Comparison of ENCODE assay signal across 8 cellular contexts in genomic region chrX:154021131-154021611, GRCh38. TPM values are rescaled to one million over a fixed set of nuclear protein-coding genes. Genes with fewer than 3 reads are reported as not detected.
A peak's percentile ranks its signal among the peaks of the same experiment; 100 is the strongest.
DNase-seq lines count a peak whose midpoint lies in the region; ATAC-seq and TF ChIP-seq lines count a peak whose summit lies in the region.

No MANE protein-coding gene starts in this region.

- H3K27ac ChIP-seq in VCaP (peak overlapping the region; percentile 91), upper lobe of left lung (peak overlapping the region; percentile 85 to 95 (median 91))

- peak in 1 of 4 donors; percentile 15 for TF ChIP-seq POLR2A in upper lobe of left lung (IDR thresholded peaks at IDR 0.05)

- DNase-seq in stimulated activated CD4-positive, alpha-beta T cell treated with anti-CD3 and anti-CD28 coated beads, Interleukin-15, amount 100 ng/mL, for 24 hours: peak; percentile 46
- DNase-seq in stimulated activated CD4-positive, alpha-beta T cell treated with anti-CD3 and anti-CD28 coated beads, Interleukin-4, amount 100 ng/mL, for 4 hours: no peak
- peak; percentile 74 to 84 for DNase-seq in foreskin fibroblast
- no peak for DNase-seq in upper lobe of left lung
- DNase-seq in stimulated activated naive CD4-positive, alpha-beta T cell (lab: John Stamatoyannopoulos, UW): no peak
- no peak for DNase-seq in NCI-H526 treated with DMSO at 0.1 percent for 48 hours (lab: John Stamatoyannopoulos, UW)

- TF ChIP-seq EP300 in upper lobe of left lung (IDR thresholded peaks at IDR 0.05): no peak

- TF ChIP-seq CTCF in VCaP (conservative IDR thresholded peaks at IDR 0.05) (no peak), foreskin fibroblast (IDR thresholded peaks at IDR 0.05; ENCODE audit: low read depth, low read length) (no peak), upper lobe of left lung (IDR thresholded peaks at IDR 0.05) (no peak)

- 74 to 75% methylated on average over 1 to 11 of the region's 11 CpGs for WGBS in upper lobe of left lung, 2 donors

- no peaks in the 10 kb centered on the region for H3K27me3 ChIP-seq in upper lobe of left lung

- peaks cover 0 to 18% (median 2%) of the 10 kb centered on the region in 4 donors for H3K36me3 ChIP-seq in upper lobe of left lung

- H3K4me3 ChIP-seq in foreskin fibroblast (ENCODE audit: low read depth in 1 of 2, low read length in 2 of 2) (no peak overlapping the region), upper lobe of left lung (no peak overlapping the region)

- no peaks in the 10 kb centered on the region for H3K9me3 ChIP-seq in upper lobe of left lung

- peak in 1 of 2 donors; percentile 22 for ATAC-seq in upper lobe of left lung (ENCODE audit: low FRiP score in 2 of 2)
- ATAC-seq in GM19463 (IDR thresholded peaks at IDR 0.05; ENCODE audit: unreplicated experiment): no peak

- H3K4me1 ChIP-seq in upper lobe of left lung: peaks cover 0 to 29% (median 7%) of the 10 kb centered on the region in 4 donors

RNA-seq across cellular contexts. Expression of gene IRAK1, which starts 1.5 kb away (rescaled TPM):
- total RNA-seq in upper lobe of left lung: 100 to 1,000 TPM in 4 of 6 donors, 10 to 100 TPM in 2; 49.4 to 236 (median 125) TPM

RNA-seq across cellular contexts. Expression of gene TMEM187, which starts 48.6 kb away (rescaled TPM):
- total RNA-seq in upper lobe of left lung: 10 to 100 TPM in 2 of 6 donors, 1 to 10 TPM in 4; 2.1 to 17.7 (median 5.0) TPM

RNA-seq across cellular contexts. Expression of gene HCFC1, which starts 49.6 kb away (rescaled TPM):
- total RNA-seq in upper lobe of left lung: 10 to 100 TPM; 40.8 to 78.9 (median 52.2) TPM

Comparison
In these comparisons a context has a peak if more than half of its experiments do, and no peak if none do; other contexts are left out.
1. DNase-seq: peak in stimulated activated CD4-positive, alpha-beta T cell treated with anti-CD3 and anti-CD28 coated beads, Interleukin-15, amount 100 ng/mL, for 24 hours (single experiment) and foreskin fibroblast (2 of 2); none in stimulated activated CD4-positive, alpha-beta T cell treated with anti-CD3 and anti-CD28 coated beads, Interleukin-4, amount 100 ng/mL, for 4 hours (0 of 2), upper lobe of left lung (0 of 2), stimulated activated naive CD4-positive, alpha-beta T cell (0 of 6) and NCI-H526 treated with DMSO at 0.1 percent for 48 hours (single experiment).